In genomic region chr1:27298632-27299384, GRCh38 we compare ENCODE assay signal across 11 cellular contexts. TPM values are rescaled to one million over a fixed set of nuclear protein-coding genes. Genes with fewer than 3 reads are reported as not detected.
DNase-seq lines count a peak whose midpoint lies in the region; ATAC-seq and TF ChIP-seq lines count a peak whose summit lies in the region.
"Had no signal": no experiment of that assay in that cellular context is flagged by ENCODE, and none has a peak within 500 bp of the region (broad histone marks: within the 10 kb centered on the region; RNA-seq: fewer than 3 reads in every experiment).

No MANE protein-coding gene starts in this region.

- CTCF ChIA-PET in activated CD8-positive, alpha-beta T cell treated with anti-CD3 and anti-CD28 coated beads for 36 hours (lab: Charles Lee) = interaction anchor here (0.9 to 11.3 kb wide), 30 partner anchors 9 to 364 kb away, joined by 3 to 293 read pairs (median 8); partner anchors contain the start of genes CD164L2 and GPR3

- POLR2A ChIA-PET in activated CD8-positive, alpha-beta T cell treated with anti-CD3 and anti-CD28 coated beads for 36 hours (lab: Charles Lee) = interaction anchor here (0.9 to 1.1 kb wide), 3 partner anchors 43 to 97 kb away, joined by 3 read pairs; partner anchors contain the start of gene SYTL1

- TF ChIP-seq POLR2A in heart left ventricle (IDR thresholded peaks at IDR 0.05) (no peak), uterus (IDR thresholded peaks at IDR 0.05) (no peak)

- H3K4me3 Mint-ChIP-seq in nephron progenitor cell = no peak overlapping the region
- H3K4me3 Mint-ChIP-seq in activated CD8-positive, alpha-beta T cell treated with anti-CD3 and anti-CD28 coated beads for 36 hours = no peak overlapping the region
- H3K4me3 Mint-ChIP-seq: activated CD8-positive, alpha-beta memory T cell treated with anti-CD3 and anti-CD28 coated beads, Interleukin-2, amount 10 ng/mL, durations not matched to agents 7 days and 5 days; IgD-negative memory B cell had no signal

- DNase-seq in heart left ventricle (peak in 1 of 5 donors; percentile 38), cardiac septum (ENCODE audit: low spot score) (no peak), nephron progenitor cell (no peak), uterus (no peak), dedifferentiated amniotic fluid mesenchymal stem cell (ENCODE audit: extremely low spot score) (no peak), HuH-7.5 (ENCODE audit: low spot score) (no peak)
- no peak for DNase-seq in activated CD8-positive, alpha-beta T cell treated with anti-CD3 and anti-CD28 coated beads for 36 hours
- DNase-seq: activated CD8-positive, alpha-beta memory T cell treated with anti-CD3 and anti-CD28 coated beads, Interleukin-2, amount 10 ng/mL, durations not matched to agents 7 days and 5 days had no signal

- intact Hi-C loops in heart left ventricle (cut with DNase I) (loop anchor here in 6 of 10 donors (1.0 to 10.0 kb wide), 6 partner anchors 95 to 368 kb away; no protein-coding TSS in a partner anchor), cardiac septum (cut with DNase I) (no loop called here), uterus (cut with DNase I; ENCODE audit: low total_unique reads) (no loop called here)
- intact Hi-C loops in activated CD8-positive, alpha-beta T cell treated with anti-CD3 and anti-CD28 coated beads for 36 hours (cut with micrococcal nuclease) = no loop called here

- H3K27ac Mint-ChIP-seq in nephron progenitor cell = peak overlapping the region; percentile 95
- no peak overlapping the region for H3K27ac Mint-ChIP-seq in activated CD8-positive, alpha-beta T cell treated with anti-CD3 and anti-CD28 coated beads for 36 hours
- H3K27ac Mint-ChIP-seq: activated CD8-positive, alpha-beta memory T cell treated with anti-CD3 and anti-CD28 coated beads, Interleukin-2, amount 10 ng/mL, durations not matched to agents 7 days and 5 days; IgD-negative memory B cell had no signal

- TF ChIP-seq CTCF in heart left ventricle (IDR thresholded peaks at IDR 0.05) (no peak), nephron progenitor cell (IDR thresholded peaks at IDR 0.05) (no peak), uterus (IDR thresholded peaks at IDR 0.05) (no peak)
- TF ChIP-seq CTCF in activated CD8-positive, alpha-beta T cell treated with anti-CD3 and anti-CD28 coated beads for 36 hours (IDR thresholded peaks at IDR 0.05) = no peak

- H3K4me1 ChIP-seq in heart left ventricle (peaks cover 3 to 44% (median 31%) of the 10 kb centered on the region in 12 donors), duodenal mucosa (ENCODE audit: control insufficient read depth in 1 of 2, insufficient read depth in 2 of 2, low read length in 2 of 2) (peaks cover 11% of the 10 kb centered on the region in 2 donors), uterus (peaks cover 4 to 12% of the 10 kb centered on the region in 2 donors)

- no peak for ATAC-seq in heart left ventricle
- no peak for ATAC-seq in activated CD8-positive, alpha-beta T cell treated with anti-CD3 and anti-CD28 coated beads for 36 hours
- ATAC-seq: activated CD8-positive, alpha-beta memory T cell treated with anti-CD3 and anti-CD28 coated beads, Interleukin-2, amount 10 ng/mL, durations not matched to agents 7 days and 5 days had no signal

- WGBS in heart left ventricle, 4 donors = 59 to 62% (median 60%) methylated on average over 7 to 8 of the region's 8 CpGs

- H3K36me3 ChIP-seq in heart left ventricle (peaks cover 0 to 82% (median 67%) of the 10 kb centered on the region in 9 donors), duodenal mucosa (ENCODE audit: control insufficient read depth in 1 of 2, insufficient read depth in 2 of 2, low read length in 2 of 2) (peaks cover 36 to 75% of the 10 kb centered on the region in 2 donors), uterus (no peaks in the 10 kb centered on the region)

- H3K9me3 Mint-ChIP-seq in nephron progenitor cell = no peaks in the 10 kb centered on the region
- no peaks in the 10 kb centered on the region for H3K9me3 Mint-ChIP-seq in activated CD8-positive, alpha-beta T cell treated with anti-CD3 and anti-CD28 coated beads for 36 hours
- H3K9me3 Mint-ChIP-seq: IgD-negative memory B cell had no signal

- H3K27me3 ChIP-seq in heart left ventricle (no peaks in the 10 kb centered on the region), duodenal mucosa (ENCODE audit: control insufficient read depth in 1 of 2, insufficient read depth in 2 of 2, low read length in 2 of 2) (no peaks in the 10 kb centered on the region), uterus (no peaks in the 10 kb centered on the region)

- H3K9me3 ChIP-seq in heart left ventricle (no peaks in the 10 kb centered on the region), duodenal mucosa (ENCODE audit: control insufficient read depth in 1 of 2, low read length in 2 of 2) (no peaks in the 10 kb centered on the region), uterus (no peaks in the 10 kb centered on the region)

- H3K27ac ChIP-seq in heart left ventricle (peak overlapping the region; percentile 48 to 94 (median 79)), duodenal mucosa (ENCODE audit: low read depth, low read length) (peak overlapping the region; percentile 30), uterus (peak overlapping the region; percentile 84 to 89)

- H3K36me3 Mint-ChIP-seq in nephron progenitor cell (ENCODE audit: low read depth) = peaks cover 18% of the 10 kb centered on the region
- H3K36me3 Mint-ChIP-seq in activated CD8-positive, alpha-beta T cell treated with anti-CD3 and anti-CD28 coated beads for 36 hours (ENCODE audit: low read depth) = no peaks in the 10 kb centered on the region

- H3K9ac ChIP-seq in duodenal mucosa (ENCODE audit: low read depth in 1 of 2, low read length in 2 of 2) = no peak overlapping the region

- H3K27me3 Mint-ChIP-seq in nephron progenitor cell (ENCODE audit: low read depth, poor library complexity) = no peaks in the 10 kb centered on the region
- no peaks in the 10 kb centered on the region for H3K27me3 Mint-ChIP-seq in activated CD8-positive, alpha-beta T cell treated with anti-CD3 and anti-CD28 coated beads for 36 hours
- H3K27me3 Mint-ChIP-seq: activated CD8-positive, alpha-beta memory T cell treated with anti-CD3 and anti-CD28 coated beads, Interleukin-2, amount 10 ng/mL, durations not matched to agents 7 days and 5 days; IgD-negative memory B cell had no signal

- peaks cover 51% of the 10 kb centered on the region for H3K4me1 Mint-ChIP-seq in nephron progenitor cell
- H3K4me1 Mint-ChIP-seq in activated CD8-positive, alpha-beta T cell treated with anti-CD3 and anti-CD28 coated beads for 36 hours (ENCODE audit: low read depth) = peaks cover 4% of the 10 kb centered on the region

- no peak overlapping the region for H3K4me3 ChIP-seq in heart left ventricle
- H3K4me3 ChIP-seq in duodenal mucosa (ENCODE audit: low read depth in 1 of 2, low read length in 2 of 2) = no peak overlapping the region
- H3K4me3 ChIP-seq in uterus = no peak overlapping the region

RNA-seq across cellular contexts. Expression of gene TMEM222, which starts 23.2 kb away (rescaled TPM):
- total RNA-seq in heart left ventricle (10 to 100 TPM; 18.1 to 32.5 (median 25.9) TPM), cardiac septum (26.8 TPM), uterus (10 to 100 TPM in 2 of 4 donors, 1 to 10 TPM in 2; 9.7 to 43.9 (median 18.6) TPM)
- polyA plus RNA-seq in heart left ventricle = 10 to 100 TPM; 28.9 to 49.3 TPM
- 10 to 100 TPM; 22.0 to 25.4 TPM for total RNA-seq in activated CD8-positive, alpha-beta T cell treated with anti-CD3 and anti-CD28 coated beads for 36 hours

RNA-seq across cellular contexts. Expression of gene SYTL1, which starts 43.0 kb away (rescaled TPM):
- total RNA-seq in heart left ventricle = 1 to 10 TPM in 2 of 9 donors, under 1 TPM in 6, not detected in 1; 0.23 to 6.0 (median 0.46) TPM
- polyA plus RNA-seq in heart left ventricle = 1 to 10 TPM in 1 of 2 donors, under 1 TPM in 1; 0.57 to 1.2 TPM
- total RNA-seq in cardiac septum = 0.65 TPM
- total RNA-seq in uterus = 10 to 100 TPM in 1 of 4 donors, 1 to 10 TPM in 2, not detected in 1; 1.6 to 11.3 (median 4.8) TPM
- total RNA-seq in activated CD8-positive, alpha-beta T cell treated with anti-CD3 and anti-CD28 coated beads for 36 hours = 10 to 100 TPM; 77.7 to 80.6 TPM
- total RNA-seq: occipital lobe had no signal

Comparison
In these comparisons a context has a peak if more than half of its experiments do, and no peak if none do; other contexts are left out.
1. intact Hi-C loops: an anchor here in heart left ventricle (1.0 to 10.0 kb wide); none called in cardiac septum, uterus and activated CD8-positive, alpha-beta T cell treated with anti-CD3 and anti-CD28 coated beads for 36 hours.
2. H3K27ac ChIP-seq: peak in every context shown above with its lines; median percentile 86 in uterus; 79 in heart left ventricle; 30 in duodenal mucosa.
3. RNA of gene SYTL1, which starts 43.0 kb away (total RNA-seq): 77.7 to 80.6 TPM in activated CD8-positive, alpha-beta T cell treated with anti-CD3 and anti-CD28 coated beads for 36 hours; 1.6 to 11.3 TPM in uterus, 0.65 TPM in cardiac septum (single experiment) and 0.23 to 6.0 TPM in heart left ventricle; every median in the first group is over 4 times any median in the second.